Comparison of ENCODE assay signal across 1 cellular context in genomic region chr2:237297421-237298155, GRCh38.
TF ChIP-seq lines count a peak whose summit lies in the region.

No MANE protein-coding gene starts in this region.

TF ChIP-seq in IMR-90, 13 proteins besides CTCF, POLR2A, EP300 and RAD21 (continued from another document):
- TF ChIP-seq, protein P1, sequence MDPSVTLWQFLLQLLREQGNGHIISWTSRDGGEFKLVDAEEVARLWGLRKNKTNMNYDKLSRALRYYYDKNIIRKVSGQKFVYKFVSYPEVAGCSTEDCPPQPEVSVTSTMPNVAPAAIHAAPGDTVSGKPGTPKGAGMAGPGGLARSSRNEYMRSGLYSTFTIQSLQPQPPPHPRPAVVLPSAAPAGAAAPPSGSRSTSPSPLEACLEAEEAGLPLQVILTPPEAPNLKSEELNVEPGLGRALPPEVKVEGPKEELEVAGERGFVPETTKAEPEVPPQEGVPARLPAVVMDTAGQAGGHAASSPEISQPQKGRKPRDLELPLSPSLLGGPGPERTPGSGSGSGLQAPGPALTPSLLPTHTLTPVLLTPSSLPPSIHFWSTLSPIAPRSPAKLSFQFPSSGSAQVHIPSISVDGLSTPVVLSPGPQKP (IDR thresholded peaks at IDR 0.05; ENCODE audit: borderline replicate concordance, low read depth, low read length) = no peak
